Comparison of ENCODE assay signal across 3 cellular contexts in the genomic region with DNA sequence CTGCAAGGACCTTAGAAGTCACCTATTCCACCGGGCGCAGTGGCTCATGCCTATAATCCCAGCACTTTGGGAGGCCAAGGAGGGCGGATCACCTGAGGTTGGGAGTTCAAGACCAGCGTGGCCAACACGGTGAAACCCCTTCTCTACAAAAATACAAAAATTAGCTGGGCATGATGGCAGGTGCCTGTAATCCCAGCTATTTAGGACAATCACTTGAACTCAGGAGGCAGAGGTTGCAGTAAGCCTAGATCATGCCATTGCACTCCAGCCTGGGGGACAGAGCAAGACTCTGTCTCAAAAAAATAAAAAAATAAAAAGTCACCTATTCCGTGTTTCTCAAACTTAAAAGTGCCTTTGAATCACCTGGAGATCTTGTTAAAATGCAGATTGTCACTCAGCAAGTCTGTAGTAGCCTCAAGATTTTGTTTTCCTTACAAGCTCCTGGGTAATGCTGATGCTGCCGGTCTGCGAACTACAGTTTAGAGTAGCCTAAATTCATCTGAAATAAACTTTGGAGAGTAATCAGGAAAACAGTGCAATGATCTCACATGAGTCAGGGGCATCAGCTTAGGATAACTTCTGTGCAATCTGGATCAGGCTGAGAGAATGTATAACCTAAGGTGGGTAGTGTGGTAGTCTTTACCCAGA. TPM values are rescaled to one million over a fixed set of nuclear protein-coding genes. Genes with fewer than 3 reads are reported as not detected.
"Had no signal": no experiment of that assay in that cellular context is flagged by ENCODE, and none has a peak within 500 bp of the region (broad histone marks: within the 10 kb centered on the region; RNA-seq: fewer than 3 reads in every experiment).

No MANE protein-coding gene starts in this region.

RNA-seq across cellular contexts. Expression of a gene that starts 24.7 kb away (rescaled TPM):
- total RNA-seq: kidney epithelial cell, vagina, WTC11 had no signal
